14 cellular contexts compared by ENCODE assay signal in the genomic region with DNA sequence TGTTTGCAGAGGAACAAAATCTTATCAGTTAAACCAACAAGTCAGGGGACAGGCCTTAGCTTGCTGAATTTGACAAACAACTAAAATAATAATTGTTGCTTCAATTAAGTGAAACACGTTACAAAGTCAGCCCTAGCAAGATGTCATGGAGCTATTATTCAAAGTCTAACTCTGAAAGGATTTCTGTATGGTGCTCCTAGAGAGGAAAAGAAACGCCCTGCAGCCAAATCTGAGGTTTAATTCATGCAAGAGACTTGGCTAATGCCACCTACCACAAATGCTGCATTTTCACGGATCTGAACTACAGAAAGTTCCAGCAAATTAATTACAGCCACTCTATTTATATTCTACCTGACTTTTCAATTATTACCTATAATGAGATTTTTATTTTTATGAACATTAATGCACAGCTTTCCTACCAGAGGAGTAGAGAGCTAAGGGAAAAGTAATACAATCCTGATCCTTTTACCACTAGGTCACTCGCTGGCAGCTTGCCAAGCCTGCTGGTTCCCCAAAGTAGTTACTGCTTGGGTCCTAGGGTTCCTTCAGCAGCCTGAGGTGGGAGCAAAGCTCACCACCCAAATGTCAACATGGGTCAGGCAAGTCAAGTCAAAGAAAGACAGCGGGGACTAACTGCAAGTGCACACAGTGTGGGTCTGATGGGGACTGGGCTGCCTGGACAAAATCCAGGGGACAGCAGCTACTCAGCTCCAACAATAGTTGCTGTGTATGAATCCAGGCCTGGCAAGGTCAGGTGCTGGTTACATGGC. TPM values are rescaled to one million over a fixed set of nuclear protein-coding genes. Genes with fewer than 3 reads are reported as not detected.
DNase-seq lines count a peak whose midpoint lies in the region; ATAC-seq lines count a peak whose summit lies in the region.
"Had no signal": no experiment of that assay in that cellular context is flagged by ENCODE, and none has a peak within 500 bp of the region (broad histone marks: within the 10 kb centered on the region; RNA-seq: fewer than 3 reads in every experiment).

No MANE protein-coding gene starts in this region.

- ATAC-seq in aorta (ENCODE audit: low FRiP score), result no peak
- ATAC-seq: esophagus mucosa had no signal

- no peaks in the 10 kb centered on the region for H3K36me3 ChIP-seq in aorta (ENCODE audit: control insufficient read depth in 1 of 2, insufficient read depth in 2 of 2, low read length in 1 of 2)
- H3K36me3 ChIP-seq: thyroid gland had no signal

- peak; percentile 5 for DNase-seq in activated CD4-positive, alpha-beta T cell treated with anti-CD3 and anti-CD28 coated beads for 48 hours
- no peak for DNase-seq in activated CD4-positive, alpha-beta T cell treated with anti-CD3 and anti-CD28 coated beads, Interleukin-2, amount 50 U/mL, for 48 hours
- peak in 36 of 56 donors; percentile 9 to 90 (median 52) for DNase-seq in amygdala (lab: John Stamatoyannopoulos, UW)
- peak; percentile 59 to 75 for DNase-seq in aorta
- no peak for DNase-seq in NCI-H1436 (lab: John Stamatoyannopoulos, UW)
- DNase-seq in activated T-helper 1 cell treated with anti-CD3 and anti-CD28 coated beads, Interleukin-12 subunit alpha, Interleukin-12 subunit beta, Interleukin-2, Interleukin-4 antibody, amounts not matched to agents 30 ng/mL and 10 ng/mL and 1 ng/mL, durations not matched to agents 14 hours and 24 hours and 36 hours (ENCODE audit: low spot score), result no peak
- no peak for DNase-seq in activated CD4-positive, alpha-beta T cell treated with anti-CD3 and anti-CD28 coated beads, Interleukin-2, amount 50 U/mL, for 1 hour
- DNase-seq: NCI-H1105; stimulated activated CD4-positive, alpha-beta T cell treated with anti-CD3 and anti-CD28 coated beads, Interleukin-15, amount 100 ng/mL, for 24 hours; thyroid gland had no signal

- H3K27ac ChIP-seq in layer of hippocampus (ENCODE audit: low read depth, low read length), result peak overlapping the region; percentile 69
- no peak overlapping the region for H3K27ac ChIP-seq in aorta (ENCODE audit: low read depth in 1 of 2, low read length in 2 of 2)
- H3K27ac ChIP-seq: thyroid gland had no signal

- H3K4me3 ChIP-seq in aorta (ENCODE audit: low read length in 2 of 2), result no peak overlapping the region
- H3K4me3 ChIP-seq: thyroid gland had no signal

- no peak overlapping the region for H3K4me3 Mint-ChIP-seq in activated T-helper 1 cell treated with anti-CD3 and anti-CD28 coated beads, Interleukin-12 subunit alpha, Interleukin-12 subunit beta, Interleukin-2, Interleukin-4 antibody, amounts not matched to agents 30 ng/mL and 10 ng/mL and 1 ng/mL, durations not matched to agents 14 hours and 24 hours and 36 hours
- H3K4me3 Mint-ChIP-seq: activated naive CD8-positive, alpha-beta T cell; memory B cell had no signal

- intact Hi-C loops in aorta (cut with DNase I), result no loop called here
- intact Hi-C loops in activated T-helper 1 cell treated with anti-CD3 and anti-CD28 coated beads, Interleukin-12 subunit alpha, Interleukin-12 subunit beta, Interleukin-2, Interleukin-4 antibody, amounts not matched to agents 30 ng/mL and 10 ng/mL and 1 ng/mL, durations not matched to agents 14 hours and 24 hours and 36 hours (cut with micrococcal nuclease), result no loop called here

- peaks cover 5% of the 10 kb centered on the region for H3K4me1 Mint-ChIP-seq in activated T-helper 1 cell treated with anti-CD3 and anti-CD28 coated beads, Interleukin-12 subunit alpha, Interleukin-12 subunit beta, Interleukin-2, Interleukin-4 antibody, amounts not matched to agents 30 ng/mL and 10 ng/mL and 1 ng/mL, durations not matched to agents 14 hours and 24 hours and 36 hours (ENCODE audit: low read depth)
- H3K4me1 Mint-ChIP-seq: memory B cell had no signal

- no peaks in the 10 kb centered on the region for H3K36me3 Mint-ChIP-seq in activated T-helper 1 cell treated with anti-CD3 and anti-CD28 coated beads, Interleukin-12 subunit alpha, Interleukin-12 subunit beta, Interleukin-2, Interleukin-4 antibody, amounts not matched to agents 30 ng/mL and 10 ng/mL and 1 ng/mL, durations not matched to agents 14 hours and 24 hours and 36 hours (ENCODE audit: low read depth)
- H3K36me3 Mint-ChIP-seq: activated naive CD8-positive, alpha-beta T cell; memory B cell had no signal

- 60 to 68% methylated on average over 5 of the region's 5 CpGs for WGBS in aorta, 2 donors

- H3K4me1 ChIP-seq in aorta (ENCODE audit: control insufficient read depth in 1 of 2, insufficient read depth in 2 of 2, low read length in 2 of 2), result no peaks in the 10 kb centered on the region
- H3K4me1 ChIP-seq: thyroid gland had no signal

- no peaks in the 10 kb centered on the region for H3K9me3 Mint-ChIP-seq in activated T-helper 1 cell treated with anti-CD3 and anti-CD28 coated beads, Interleukin-12 subunit alpha, Interleukin-12 subunit beta, Interleukin-2, Interleukin-4 antibody, amounts not matched to agents 30 ng/mL and 10 ng/mL and 1 ng/mL, durations not matched to agents 14 hours and 24 hours and 36 hours
- H3K9me3 Mint-ChIP-seq: memory B cell had no signal

- H3K27me3 ChIP-seq in layer of hippocampus (ENCODE audit: control insufficient read depth, insufficient read depth, low read length), result no peaks in the 10 kb centered on the region
- no peaks in the 10 kb centered on the region for H3K27me3 ChIP-seq in aorta (ENCODE audit: control insufficient read depth in 1 of 2, insufficient read depth in 2 of 2, low read length in 1 of 2)
- H3K27me3 ChIP-seq: thyroid gland had no signal

- peaks cover 53% of the 10 kb centered on the region for H3K27me3 Mint-ChIP-seq in activated T-helper 1 cell treated with anti-CD3 and anti-CD28 coated beads, Interleukin-12 subunit alpha, Interleukin-12 subunit beta, Interleukin-2, Interleukin-4 antibody, amounts not matched to agents 30 ng/mL and 10 ng/mL and 1 ng/mL, durations not matched to agents 14 hours and 24 hours and 36 hours (ENCODE audit: insufficient read depth)

- H3K9me3 ChIP-seq in aorta (ENCODE audit: control insufficient read depth, low read length), result peaks cover 1% of the 10 kb centered on the region
- H3K9me3 ChIP-seq: thyroid gland had no signal

- H3K27ac Mint-ChIP-seq in activated T-helper 1 cell treated with anti-CD3 and anti-CD28 coated beads, Interleukin-12 subunit alpha, Interleukin-12 subunit beta, Interleukin-2, Interleukin-4 antibody, amounts not matched to agents 30 ng/mL and 10 ng/mL and 1 ng/mL, durations not matched to agents 14 hours and 24 hours and 36 hours, result no peak overlapping the region
- H3K27ac Mint-ChIP-seq: activated naive CD8-positive, alpha-beta T cell; memory B cell had no signal

RNA-seq across cellular contexts. Expression of a gene that starts 8.5 kb away (rescaled TPM):
- total RNA-seq in aorta, result 10 to 100 TPM in 1 of 2 donors, 1 to 10 TPM in 1; 1.6 to 15.1 TPM
- under 1 TPM; 0.50 to 1.00 TPM for polyA plus RNA-seq in aorta
- total RNA-seq in activated T-helper 1 cell treated with anti-CD3 and anti-CD28 coated beads, Interleukin-12 subunit alpha, Interleukin-12 subunit beta, Interleukin-2, Interleukin-4 antibody, amounts not matched to agents 30 ng/mL and 10 ng/mL and 1 ng/mL, durations not matched to agents 14 hours and 24 hours and 36 hours, result 1.8 and 1.9 TPM in 2 replicates

RNA-seq across cellular contexts. Expression of a gene that starts 22.5 kb away (rescaled TPM):
- 10 to 100 TPM; 23.0 to 26.9 TPM for total RNA-seq in aorta
- polyA plus RNA-seq in aorta, result 10 to 100 TPM; 16.0 to 27.8 TPM
- 49.8 and 50.2 TPM in 2 replicates for total RNA-seq in activated T-helper 1 cell treated with anti-CD3 and anti-CD28 coated beads, Interleukin-12 subunit alpha, Interleukin-12 subunit beta, Interleukin-2, Interleukin-4 antibody, amounts not matched to agents 30 ng/mL and 10 ng/mL and 1 ng/mL, durations not matched to agents 14 hours and 24 hours and 36 hours

Comparison
In these comparisons a context has a peak if more than half of its experiments do, and no peak if none do; other contexts are left out.
1. DNase-seq: peak in activated CD4-positive, alpha-beta T cell treated with anti-CD3 and anti-CD28 coated beads for 48 hours (single experiment), amygdala (36 of 56) and aorta (2 of 2); none in activated CD4-positive, alpha-beta T cell treated with anti-CD3 and anti-CD28 coated beads, Interleukin-2, amount 50 U/mL, for 48 hours (0 of 2), NCI-H1436 (single experiment), activated T-helper 1 cell treated with anti-CD3 and anti-CD28 coated beads, Interleukin-12 subunit alpha, Interleukin-12 subunit beta, Interleukin-2, Interleukin-4 antibody, amounts not matched to agents 30 ng/mL and 10 ng/mL and 1 ng/mL, durations not matched to agents 14 hours and 24 hours and 36 hours (single experiment) and activated CD4-positive, alpha-beta T cell treated with anti-CD3 and anti-CD28 coated beads, Interleukin-2, amount 50 U/mL, for 1 hour (single experiment).